Comparison of ENCODE assay signal across 28 cellular contexts in genomic region chr18:60010513-60010912, GRCh38.
"Had no signal": no experiment of that assay in that cellular context is flagged by ENCODE, and none has a peak within 500 bp of the region (broad histone marks: within the 10 kb centered on the region; RNA-seq: fewer than 3 reads in every experiment).

No MANE protein-coding gene starts in this region.

- H3K36me3 Mint-ChIP-seq: stimulated activated effector memory CD8-positive, alpha-beta T cell treated with anti-CD3 and anti-CD28 coated beads, Interleukin-12 subunit alpha, Interleukin-12 subunit beta, amount 100 ng/mL, for 72 hours; stimulated activated memory B cell treated with anti-CD40 and anti-IgM and Interleukin-4, amounts not matched to agents 10 μg/mL and 1 μg/mL and 100 μg/mL, for 72 hours; stimulated activated naive B cell treated with anti-CD40 and anti-IgM and Interleukin-4, amounts not matched to agents 10 μg/mL and 1 μg/mL and 100 μg/mL, for 72 hours had no signal

- H3K4me3 Mint-ChIP-seq: stimulated activated effector memory CD8-positive, alpha-beta T cell treated with anti-CD3 and anti-CD28 coated beads, Interleukin-12 subunit alpha, Interleukin-12 subunit beta, amount 100 ng/mL, for 72 hours; stimulated activated memory B cell treated with anti-CD40 and anti-IgM and Interleukin-4, amounts not matched to agents 10 μg/mL and 1 μg/mL and 100 μg/mL, for 72 hours; stimulated activated naive B cell treated with anti-CD40 and anti-IgM and Interleukin-4, amounts not matched to agents 10 μg/mL and 1 μg/mL and 100 μg/mL, for 72 hours; stimulated activated naive CD8-positive, alpha-beta T cell treated with anti-CD3 and anti-CD28 coated beads, Interleukin-15, amount 100 ng/mL, for 72 hours; stimulated activated naive CD8-positive, alpha-beta T cell treated with anti-CD3 and anti-CD28 coated beads, Interleukin-15, Interleukin-2, amounts not matched to agents 100 ng/mL and 50 ng/mL, for 24 hours; type B pancreatic cell had no signal

- DNase-seq: stimulated activated CD4-positive, alpha-beta T cell treated with anti-CD3 and anti-CD28 coated beads, Interleukin-2, amount 100 ng/mL, for 48 hours; stimulated activated CD4-positive, alpha-beta T cell treated with anti-CD3 and anti-CD28 coated beads, Interleukin-4, amount 100 ng/mL, for 1 hour; stimulated activated CD4-positive, alpha-beta T cell treated with anti-CD3 and anti-CD28 coated beads, Interleukin-4, amount 100 ng/mL, for 24 hours; stimulated activated CD4-positive, alpha-beta T cell treated with anti-CD3 and anti-CD28 coated beads, Interleukin-4, amount 100 ng/mL, for 4 hours; stimulated activated CD8-positive, alpha-beta memory T cell treated with anti-CD3 and anti-CD28 coated beads, Interleukin-4, amount 100 ng/mL, for 48 hours; stimulated activated naive B cell treated with anti-CD40 and anti-IgM and Interleukin-4, amounts not matched to agents 10 μg/mL and 1 μg/mL and 100 μg/mL, for 72 hours; stimulated activated naive CD4-positive, alpha-beta T cell; stimulated activated naive CD4-positive, alpha-beta T cell treated with Interleukin-2 at 50 U/mL for 16 hours; stimulated activated naive CD8-positive, alpha-beta T cell treated with anti-CD3 and anti-CD28 coated beads, Interleukin-15, amount 100 ng/mL, for 72 hours; stimulated activated naive CD8-positive, alpha-beta T cell treated with anti-CD3 and anti-CD28 coated beads, Interleukin-15, Interleukin-2, amounts not matched to agents 100 U/mL and 50 U/mL, for 24 hours; stomach; substantia nigra; thyroid gland; tibial artery; transverse colon; trophoblast cell; upper lobe of right lung; uterus had no signal

- H3K4me1 ChIP-seq: stomach, suprapubic skin, thyroid gland, tibial artery, tibial nerve, transverse colon, upper lobe of left lung, upper lobe of right lung, uterus, vagina had no signal

- H3K4me3 ChIP-seq: stomach, suprapubic skin, thoracic aorta, thyroid gland, tibial artery, tibial nerve, transverse colon, upper lobe of left lung, upper lobe of right lung, uterus, vagina had no signal

- H3K27me3 ChIP-seq: stomach, suprapubic skin, thyroid gland, tibial artery, tibial nerve, transverse colon, upper lobe of left lung, upper lobe of right lung, uterus, vagina had no signal

- FAIRE-seq: urothelium cell line had no signal

- H3K36me3 ChIP-seq: stomach, suprapubic skin, thoracic aorta, thyroid gland, tibial artery, tibial nerve, transverse colon, upper lobe of left lung, upper lobe of right lung, uterus, vagina had no signal

- H3K9me3 ChIP-seq: suprapubic skin, thoracic aorta, thyroid gland, transverse colon, upper lobe of left lung, upper lobe of right lung, uterus, vagina had no signal

- H3K27ac Mint-ChIP-seq: stimulated activated effector memory CD8-positive, alpha-beta T cell treated with anti-CD3 and anti-CD28 coated beads, Interleukin-12 subunit alpha, Interleukin-12 subunit beta, amount 100 ng/mL, for 72 hours; stimulated activated memory B cell treated with anti-CD40 and anti-IgM and Interleukin-4, amounts not matched to agents 10 μg/mL and 1 μg/mL and 100 μg/mL, for 72 hours; stimulated activated naive B cell treated with anti-CD40 and anti-IgM and Interleukin-4, amounts not matched to agents 10 μg/mL and 1 μg/mL and 100 μg/mL, for 72 hours; stimulated activated naive CD8-positive, alpha-beta T cell treated with anti-CD3 and anti-CD28 coated beads, Interleukin-15, amount 100 ng/mL, for 72 hours; stimulated activated naive CD8-positive, alpha-beta T cell treated with anti-CD3 and anti-CD28 coated beads, Interleukin-15, Interleukin-2, amounts not matched to agents 100 ng/mL and 50 ng/mL, for 24 hours; type B pancreatic cell had no signal

- H3K27ac ChIP-seq: stomach, suprapubic skin, thoracic aorta, thyroid gland, tibial artery, tibial nerve, transverse colon, upper lobe of left lung, upper lobe of right lung, uterus, vagina had no signal

- H3K4me1 Mint-ChIP-seq: stimulated activated effector memory CD8-positive, alpha-beta T cell treated with anti-CD3 and anti-CD28 coated beads, Interleukin-12 subunit alpha, Interleukin-12 subunit beta, amount 100 ng/mL, for 72 hours; stimulated activated memory B cell treated with anti-CD40 and anti-IgM and Interleukin-4, amounts not matched to agents 10 μg/mL and 1 μg/mL and 100 μg/mL, for 72 hours; stimulated activated naive B cell treated with anti-CD40 and anti-IgM and Interleukin-4, amounts not matched to agents 10 μg/mL and 1 μg/mL and 100 μg/mL, for 72 hours; stimulated activated naive CD8-positive, alpha-beta T cell treated with anti-CD3 and anti-CD28 coated beads, Interleukin-15, amount 100 ng/mL, for 72 hours had no signal

- H3K9me3 Mint-ChIP-seq: stimulated activated effector memory CD8-positive, alpha-beta T cell treated with anti-CD3 and anti-CD28 coated beads, Interleukin-12 subunit alpha, Interleukin-12 subunit beta, amount 100 ng/mL, for 72 hours; stimulated activated memory B cell treated with anti-CD40 and anti-IgM and Interleukin-4, amounts not matched to agents 10 μg/mL and 1 μg/mL and 100 μg/mL, for 72 hours; stimulated activated naive CD8-positive, alpha-beta T cell treated with anti-CD3 and anti-CD28 coated beads, Interleukin-15, amount 100 ng/mL, for 72 hours; stimulated activated naive CD8-positive, alpha-beta T cell treated with anti-CD3 and anti-CD28 coated beads, Interleukin-15, Interleukin-2, amounts not matched to agents 100 ng/mL and 50 ng/mL, for 24 hours had no signal
